Comparison of ENCODE assay signal across 16 cellular contexts in genomic region chr14:61504841-61505340, GRCh38.
DNase-seq lines count a peak whose midpoint lies in the region; ATAC-seq, FAIRE-seq and TF ChIP-seq lines count a peak whose summit lies in the region.
"Had no signal": no experiment of that assay in that cellular context is flagged by ENCODE, and none has a peak within 500 bp of the region (broad histone marks: within the 10 kb centered on the region; RNA-seq: fewer than 3 reads in every experiment).

No MANE protein-coding gene starts in this region.

- FAIRE-seq in HTR-8/SVneo (lab: Jason Lieb, UNC) = peak; percentile 63
- FAIRE-seq: small intestine had no signal

- peaks cover 6% of the 10 kb centered on the region for H3K9me3 Mint-ChIP-seq in CD8-positive, alpha-beta T cell
- peaks cover 7% of the 10 kb centered on the region for H3K9me3 Mint-ChIP-seq in activated CD8-positive, alpha-beta T cell treated with anti-CD3 and anti-CD28 coated beads, Interleukin-2, amount 10 ng/mL, durations not matched to agents 7 days and 5 days (ENCODE audit: insufficient read depth)
- H3K9me3 Mint-ChIP-seq in naive B cell = peaks cover 0 to 7% (median 0%) of the 10 kb centered on the region in 7 donors

- peaks cover 94% of the 10 kb centered on the region for H3K4me1 Mint-ChIP-seq in CD8-positive, alpha-beta T cell (ENCODE audit: low read depth)
- H3K4me1 Mint-ChIP-seq in activated CD8-positive, alpha-beta T cell treated with anti-CD3 and anti-CD28 coated beads, Interleukin-2, amount 10 ng/mL, durations not matched to agents 7 days and 5 days (ENCODE audit: low read depth) = peaks cover 88% of the 10 kb centered on the region
- peaks cover 57 to 90% (median 65%) of the 10 kb centered on the region in 3 donors for H3K4me1 Mint-ChIP-seq in naive B cell

- peaks cover 96% of the 10 kb centered on the region for H3K4me1 ChIP-seq in CD8-positive, alpha-beta T cell (ENCODE audit: insufficient read depth, low read length)
- peaks cover 41% of the 10 kb centered on the region for H3K4me1 ChIP-seq in lower lobe of right lung
- H3K4me1 ChIP-seq: gastrocnemius medialis had no signal

- no peaks in the 10 kb centered on the region for H3K9me3 ChIP-seq in CD8-positive, alpha-beta T cell (ENCODE audit: low read length)
- no peaks in the 10 kb centered on the region for H3K9me3 ChIP-seq in lower lobe of right lung
- H3K9me3 ChIP-seq: BE2C, gastrocnemius medialis, transverse colon had no signal

- POLR2A ChIA-PET in CD8-positive, alpha-beta T cell (lab: Charles Lee) = interaction anchor here (0.9 to 2.0 kb wide), 8 partner anchors 13 to 190 kb away, joined by 3 to 7 read pairs (median 3); partner anchors contain the start of gene HIF1A
- POLR2A ChIA-PET in activated CD8-positive, alpha-beta T cell treated with anti-CD3 and anti-CD28 coated beads, Interleukin-2, amount 10 ng/mL, durations not matched to agents 7 days and 5 days (lab: Charles Lee) = interaction anchor here (0.8 to 1.6 kb wide), 2 partner anchors 26 to 90 kb away, joined by 4 to 5 read pairs; no protein-coding TSS in a partner anchor

- peak overlapping the region; percentile 98 for H3K27ac Mint-ChIP-seq in CD8-positive, alpha-beta T cell
- peak overlapping the region; percentile 86 for H3K27ac Mint-ChIP-seq in activated CD8-positive, alpha-beta T cell treated with anti-CD3 and anti-CD28 coated beads, Interleukin-2, amount 10 ng/mL, durations not matched to agents 7 days and 5 days
- H3K27ac Mint-ChIP-seq in naive B cell = peak overlapping the region; percentile 56 to 99 (median 96)
- H3K27ac Mint-ChIP-seq: progenitor cell of endocrine pancreas had no signal

- CTCF ChIA-PET in CD8-positive, alpha-beta T cell (lab: Charles Lee) = no interaction called here
- CTCF ChIA-PET in activated CD8-positive, alpha-beta T cell treated with anti-CD3 and anti-CD28 coated beads, Interleukin-2, amount 10 ng/mL, durations not matched to agents 7 days and 5 days (lab: Charles Lee) = interaction anchor here (4.5 to 10.2 kb wide), 2 partner anchors 26 to 32 kb away, joined by 20 to 88 read pairs; no protein-coding TSS in a partner anchor

- DNase-seq in CD8-positive, alpha-beta T cell = no peak
- DNase-seq in HTR-8/SVneo (ENCODE audit: insufficient read length, low spot score) (no peak), naive B cell (no peak), lower lobe of right lung (no peak)
- DNase-seq in activated CD8-positive, alpha-beta T cell treated with anti-CD3 and anti-CD28 coated beads, Interleukin-2, amount 10 ng/mL, durations not matched to agents 7 days and 5 days = no peak
- DNase-seq: activated CD4-positive, alpha-beta T cell treated with anti-CD3 and anti-CD28 coated beads for 1 hour; BE2C; DMS53; gastrocnemius medialis; KBM-7; NCI-H2227 treated with DMSO at 0.1 percent for 48 hours; small intestine; transverse colon had no signal

- TF ChIP-seq CTCF in CD8-positive, alpha-beta T cell (IDR thresholded peaks at IDR 0.05) = no peak
- TF ChIP-seq CTCF in lower lobe of right lung (IDR thresholded peaks at IDR 0.05) = no peak

- H3K36me3 Mint-ChIP-seq in CD8-positive, alpha-beta T cell = peaks cover 70% of the 10 kb centered on the region
- H3K36me3 Mint-ChIP-seq in activated CD8-positive, alpha-beta T cell treated with anti-CD3 and anti-CD28 coated beads, Interleukin-2, amount 10 ng/mL, durations not matched to agents 7 days and 5 days (ENCODE audit: low read depth) = peaks cover 92% of the 10 kb centered on the region
- H3K36me3 Mint-ChIP-seq in naive B cell = no peaks in the 10 kb centered on the region

- peak overlapping the region; percentile 39 for H3K27ac ChIP-seq in CD8-positive, alpha-beta T cell (ENCODE audit: low read depth, low read length)
- no peak overlapping the region for H3K27ac ChIP-seq in lower lobe of right lung
- H3K27ac ChIP-seq: gastrocnemius medialis had no signal

- H3K27me3 ChIP-seq in CD8-positive, alpha-beta T cell (ENCODE audit: insufficient read depth, low read length) = no peaks in the 10 kb centered on the region
- H3K27me3 ChIP-seq in lower lobe of right lung (ENCODE audit: low read depth) = no peaks in the 10 kb centered on the region
- H3K27me3 ChIP-seq: BE2C, gastrocnemius medialis, transverse colon had no signal

- no peaks in the 10 kb centered on the region for H3K27me3 Mint-ChIP-seq in CD8-positive, alpha-beta T cell (ENCODE audit: low read depth)
- no peaks in the 10 kb centered on the region for H3K27me3 Mint-ChIP-seq in activated CD8-positive, alpha-beta T cell treated with anti-CD3 and anti-CD28 coated beads, Interleukin-2, amount 10 ng/mL, durations not matched to agents 7 days and 5 days (ENCODE audit: low read depth)
- no peaks in the 10 kb centered on the region for H3K27me3 Mint-ChIP-seq in naive B cell

- peaks cover 18% of the 10 kb centered on the region for H3K36me3 ChIP-seq in CD8-positive, alpha-beta T cell (ENCODE audit: insufficient read depth, low read length)
- peaks cover 11% of the 10 kb centered on the region for H3K36me3 ChIP-seq in lower lobe of right lung
- H3K36me3 ChIP-seq: BE2C, gastrocnemius medialis, transverse colon had no signal

- ATAC-seq in CD8-positive, alpha-beta T cell = no peak
- no peak for ATAC-seq in activated CD8-positive, alpha-beta T cell treated with anti-CD3 and anti-CD28 coated beads, Interleukin-2, amount 10 ng/mL, durations not matched to agents 7 days and 5 days
- ATAC-seq in naive B cell (ENCODE audit: low read depth in 2 of 2) (no peak), HG03439 (IDR thresholded peaks at IDR 0.05; ENCODE audit: unreplicated experiment) (no peak), lower lobe of right lung (no peak), GM21390 (IDR thresholded peaks at IDR 0.05; ENCODE audit: unreplicated experiment) (no peak)
- ATAC-seq: gastrocnemius medialis had no signal

- peak overlapping the region; percentile 57 for H3K4me3 Mint-ChIP-seq in CD8-positive, alpha-beta T cell
- H3K4me3 Mint-ChIP-seq in activated CD8-positive, alpha-beta T cell treated with anti-CD3 and anti-CD28 coated beads, Interleukin-2, amount 10 ng/mL, durations not matched to agents 7 days and 5 days = peak overlapping the region; percentile 35
- peak overlapping the region in 7 of 8 donors; percentile 30 to 88 (median 57) for H3K4me3 Mint-ChIP-seq in naive B cell

- H3K4me3 ChIP-seq in CD8-positive, alpha-beta T cell (ENCODE audit: low read depth, low read length) = no peak overlapping the region
- no peak overlapping the region for H3K4me3 ChIP-seq in lower lobe of right lung
- H3K4me3 ChIP-seq: gastrocnemius medialis, transverse colon had no signal

- intact Hi-C loops in CD8-positive, alpha-beta T cell (cut with DNase I, micrococcal nuclease) = loop anchor here (5.0 kb wide), 3 partner anchors 38 to 43 kb away; no protein-coding TSS in a partner anchor
- intact Hi-C loops in lower lobe of right lung (cut with DNase I) = no loop called here
